1 cellular context compared by ENCODE assay signal in the genomic region with DNA sequence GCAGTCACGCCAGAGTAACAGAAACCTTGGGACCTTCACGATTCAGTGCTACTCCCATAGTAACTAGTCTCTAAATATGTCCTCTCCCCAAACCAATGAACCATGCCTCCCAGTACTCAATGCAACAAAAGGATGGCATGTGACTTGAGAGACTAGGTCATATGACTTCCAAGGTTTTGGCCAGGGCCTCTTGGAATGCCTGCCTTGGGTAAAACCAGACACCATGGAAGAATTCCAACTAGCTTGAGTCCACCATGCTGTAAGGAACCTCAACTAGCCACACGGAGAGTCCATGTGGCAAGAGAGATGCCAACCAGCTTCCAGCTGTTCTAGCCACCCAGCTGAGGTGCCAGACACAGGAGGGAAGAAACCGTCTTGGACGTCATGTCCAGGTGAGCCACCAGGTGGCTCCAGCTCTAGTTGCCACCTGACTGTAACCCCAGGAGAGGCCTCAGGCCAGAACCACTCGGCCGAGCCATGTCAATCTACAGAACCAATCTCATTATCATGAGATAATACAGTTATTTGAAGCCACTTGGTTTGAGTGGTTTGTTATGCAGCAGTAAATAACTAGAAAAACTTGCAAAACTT.
TF ChIP-seq lines count a peak whose summit lies in the region.

No MANE protein-coding gene starts in this region.

TF ChIP-seq in Ishikawa, 13 proteins besides CTCF, POLR2A, EP300 and RAD21 (continued from another document):
- TF ChIP-seq REST (IDR thresholded peaks at IDR 0.05; ENCODE audit: low read depth) (no peak), ZBTB7A (IDR thresholded peaks at IDR 0.05; ENCODE audit: low read depth) (no peak), USF1 (IDR thresholded peaks at IDR 0.05) (no peak)
TF ChIP-seq in Ishikawa: peak in this region for 0.
